In genomic region chr3:184248454-184249411, GRCh38 we compare ENCODE assay signal across 8 cellular contexts. TPM values are rescaled to one million over a fixed set of nuclear protein-coding genes. Genes with fewer than 3 reads are reported as not detected.
DNase-seq lines count a peak whose midpoint lies in the region; ATAC-seq and TF ChIP-seq lines count a peak whose summit lies in the region.

Gene ALG3 (minus strand): TSS chr3:184248962. CDS start chr3:184248940, 22 bp downstream.

- H3K36me3 Mint-ChIP-seq in endothelial cell (ENCODE audit: low read depth, unreplicated experiment) = peaks cover 16% of the 10 kb centered on the region

- peaks cover 5% of the 10 kb centered on the region for H3K4me1 Mint-ChIP-seq in endothelial cell (ENCODE audit: unreplicated experiment)

- ATAC-seq in GM19351 (IDR thresholded peaks at IDR 0.05; ENCODE audit: unreplicated experiment) = peak; percentile 41

- no peaks in the 10 kb centered on the region for H3K9me3 Mint-ChIP-seq in endothelial cell (ENCODE audit: unreplicated experiment)

- TF ChIP-seq CTCF in C4-2B (conservative IDR thresholded peaks at IDR 0.05) (no peak), endothelial cell (IDR thresholded peaks at IDR 0.05; ENCODE audit: unreplicated experiment) (no peak)

- H3K4me3 Mint-ChIP-seq in endothelial cell (ENCODE audit: unreplicated experiment) = peak within 1 kb of the TSS; percentile 96

- peak within 1 kb of the TSS; percentile 96 for H3K27ac Mint-ChIP-seq in endothelial cell (ENCODE audit: unreplicated experiment)

- peaks cover 13% of the 10 kb centered on the region for H3K27me3 Mint-ChIP-seq in endothelial cell (ENCODE audit: unreplicated experiment)

- peak within 1 kb of the TSS; percentile 98 for H3K27ac ChIP-seq in C4-2B

- peak; percentile 86 for DNase-seq in HK-2 (ENCODE audit: unreplicated experiment)
- DNase-seq in NOMO-1 treated with dmso at 0.1 percent for 144 hours (lab: John Stamatoyannopoulos, UW; ENCODE audit: unreplicated experiment) = peak; percentile 74
- peak; percentile 87 for DNase-seq in activated CD8-positive, alpha-beta memory T cell treated with anti-CD3 and anti-CD28 coated beads, Interleukin-2, amount 50 U/mL, for 4 hours
- peak; percentile 91 for DNase-seq in endothelial cell (ENCODE audit: low spot score)
- peak; percentile 84 for DNase-seq in midbrain (lab: John Stamatoyannopoulos, UW)
- peak; percentile 76 for DNase-seq in stimulated activated CD8-positive, alpha-beta memory T cell treated with anti-CD3 and anti-CD28 coated beads, Interleukin-15, amount 100 ng/mL, for 4 hours (ENCODE audit: low read depth in 2 of 2)

RNA-seq across cellular contexts. Expression of gene ALG3, which starts in this region (rescaled TPM):
- total RNA-seq in endothelial cell (ENCODE audit: unreplicated experiment) = 38.6 TPM

Comparison
In these comparisons a context has a peak if more than half of its experiments do, and no peak if none do; other contexts are left out.
1. Peak in every context shown above with its lines: DNase-seq, ATAC-seq and H3K27ac ChIP-seq.